Comparison of ENCODE assay signal across 12 cellular contexts in genomic region chr1:31891280-31891679, GRCh38. TPM values are rescaled to one million over a fixed set of nuclear protein-coding genes. Genes with fewer than 3 reads are reported as not detected.
DNase-seq lines count a peak whose midpoint lies in the region; ATAC-seq and TF ChIP-seq lines count a peak whose summit lies in the region.
"Had no signal": no experiment of that assay in that cellular context is flagged by ENCODE, and none has a peak within 500 bp of the region (broad histone marks: within the 10 kb centered on the region; RNA-seq: fewer than 3 reads in every experiment).

No MANE protein-coding gene starts in this region.

- H3K27ac Mint-ChIP-seq in central memory CD8-positive, alpha-beta T cell (ENCODE audit: low read depth): peak overlapping the region; percentile 99

- peaks cover 3% of the 10 kb centered on the region for H3K36me3 Mint-ChIP-seq in central memory CD8-positive, alpha-beta T cell (ENCODE audit: insufficient read depth)

- no peak for ATAC-seq in central memory CD8-positive, alpha-beta T cell (replicated peaks; ENCODE audit: extremely low read depth, poor library complexity, severe bottlenecking)

- peaks cover 23% of the 10 kb centered on the region for H3K4me1 Mint-ChIP-seq in central memory CD8-positive, alpha-beta T cell

- H3K9me3 Mint-ChIP-seq in central memory CD8-positive, alpha-beta T cell: no peaks in the 10 kb centered on the region

- no peak for TF ChIP-seq CTCF in GM10248 (IDR thresholded peaks at IDR 0.05; ENCODE audit: control extremely low read depth, extremely low read depth, low read depth, missing control alignments)

- CTCF ChIA-PET in GM10248 (lab: Yijun Ruan, JAX): interaction anchor here (0.8 to 1.1 kb wide), 2 partner anchors 10 to 19 kb away, joined by 3 read pairs; no protein-coding TSS in a partner anchor

- no peak overlapping the region for H3K4me3 Mint-ChIP-seq in central memory CD8-positive, alpha-beta T cell

- DNase-seq in stimulated activated naive CD4-positive, alpha-beta T cell treated with Interleukin-2 at 50 U/mL for 16 hours (lab: John Stamatoyannopoulos, UW): peak; percentile 38
- no peak for DNase-seq in stimulated activated naive CD4-positive, alpha-beta T cell (lab: John Stamatoyannopoulos, UW)
- peak; percentile 43 for DNase-seq in NOMO-1 treated with DMSO at 0.1 percent for 48 hours (lab: John Stamatoyannopoulos, UW; ENCODE audit: unreplicated experiment)
- no peak for DNase-seq in central memory CD8-positive, alpha-beta T cell (ENCODE audit: low spot score in 2 of 2)
- peak; percentile 9 for DNase-seq in ureter (ENCODE audit: low spot score)
- DNase-seq in GM10248 (ENCODE audit: extremely low spot score): no peak
- no peak for DNase-seq in DMS153 treated with DMSO at 0.1 percent for 48 hours (lab: John Stamatoyannopoulos, UW; ENCODE audit: unreplicated experiment)
- DNase-seq in NCI-H526 treated with DMSO at 0.1 percent for 48 hours (lab: John Stamatoyannopoulos, UW): no peak
- DNase-seq: GDM1, kidney, occipital lobe, tibial artery had no signal

- POLR2A ChIA-PET in GM10248 (lab: Yijun Ruan, JAX): interaction anchor here (0.6 to 1.0 kb wide), 2 partner anchors 11 to 32 kb away, joined by 3 to 4 read pairs; no protein-coding TSS in a partner anchor

- no peaks in the 10 kb centered on the region for H3K27me3 Mint-ChIP-seq in central memory CD8-positive, alpha-beta T cell

RNA-seq across cellular contexts. Expression of gene PTP4A2, which starts 46.9 kb away (rescaled TPM):
- total RNA-seq in ureter: 416 TPM

Comparison
In these comparisons a context has a peak if more than half of its experiments do, and no peak if none do; other contexts are left out.
1. DNase-seq: peak in stimulated activated naive CD4-positive, alpha-beta T cell treated with Interleukin-2 at 50 U/mL for 16 hours (single experiment), NOMO-1 treated with DMSO at 0.1 percent for 48 hours (single experiment) and ureter (single experiment); none in stimulated activated naive CD4-positive, alpha-beta T cell (0 of 6), central memory CD8-positive, alpha-beta T cell (0 of 2), GM10248 (single experiment), DMS153 treated with DMSO at 0.1 percent for 48 hours (single experiment) and NCI-H526 treated with DMSO at 0.1 percent for 48 hours (single experiment).